ENCODE assay signal across 24 cellular contexts in genomic region chr2:143158098-143158497, GRCh38. TPM values are rescaled to one million over a fixed set of nuclear protein-coding genes. Genes with fewer than 3 reads are reported as not detected.
DNase-seq lines count a peak whose midpoint lies in the region; ATAC-seq and TF ChIP-seq lines count a peak whose summit lies in the region.
"Had no signal": no experiment of that assay in that cellular context is flagged by ENCODE, and none has a peak within 500 bp of the region (broad histone marks: within the 10 kb centered on the region; RNA-seq: fewer than 3 reads in every experiment).

No MANE protein-coding gene starts in this region.

- H3K79me2 ChIP-seq in PC-3 (ENCODE audit: low read length), result no peaks in the 10 kb centered on the region

- TF ChIP-seq CTCF in CD4-positive, alpha-beta T cell (IDR thresholded peaks at IDR 0.05), result no peak
- TF ChIP-seq CTCF in PC-3 (conservative IDR thresholded peaks at IDR 0.05; ENCODE audit: low read depth, low read length) (no peak), WERI-Rb-1 (IDR thresholded peaks at IDR 0.05; ENCODE audit: low read depth, low read length) (no peak), tibial artery (IDR thresholded peaks at IDR 0.05) (no peak)

- no peak for ATAC-seq in CD4-positive, alpha-beta T cell (ENCODE audit: poor library complexity)
- ATAC-seq in PC-3, result peak; percentile 31; the same call in 1 of the 2 replicates
- ATAC-seq: HepG2, psoas muscle had no signal

- H2AFZ ChIP-seq in PC-3 (ENCODE audit: low read length), result no peak overlapping the region

- peaks cover 14 to 46% (median 32%) of the 10 kb centered on the region in 10 experiments for H3K4me1 ChIP-seq in BLaER1 treated with 17β-estradiol and CSF1 and Interleukin-3, amounts not matched to agents 10 nM and 100 nM
- H3K4me1 ChIP-seq in PC-3 (ENCODE audit: insufficient read depth, low read length) (no peaks in the 10 kb centered on the region), tibial artery (peaks cover 0 to 19% (median 0%) of the 10 kb centered on the region in 4 donors)
- H3K4me1 ChIP-seq: psoas muscle had no signal

- POLR2A ChIA-PET in CD4-positive, alpha-beta T cell (lab: Charles Lee), result interaction anchor here (0.7 to 4.1 kb wide), 5 partner anchors 8 to 100 kb away, joined by 3 to 22 read pairs (median 5); partner anchors contain the start of gene ARHGAP15
- POLR2A ChIA-PET in PC-3 (lab: Charles Lee; ENCODE audit: unreplicated experiment), result no interaction called here

- peak overlapping the region; percentile 22 to 76 (median 55); a peak in 16 of 22 replicates for H3K4me2 ChIP-seq in BLaER1 treated with 17β-estradiol and CSF1 and Interleukin-3, amounts not matched to agents 10 nM and 100 nM
- no peak overlapping the region for H3K4me2 ChIP-seq in PC-3 (ENCODE audit: low read length)

- H3K36me3 ChIP-seq in BLaER1 treated with 17β-estradiol and CSF1 and Interleukin-3, amounts not matched to agents 10 nM and 100 nM, result peaks cover 12 to 58% (median 37%) of the 10 kb centered on the region in 11 experiments; a peak in 18 of 22 replicates
- H3K36me3 ChIP-seq in PC-3 (ENCODE audit: low read depth, low read length) (no peaks in the 10 kb centered on the region), WERI-Rb-1 (no peaks in the 10 kb centered on the region), tibial artery (no peaks in the 10 kb centered on the region)

- H3K4me3 Mint-ChIP-seq in CD4-positive, alpha-beta T cell, result no peak overlapping the region
- H3K4me3 Mint-ChIP-seq in immature natural killer cell, result peak overlapping the region; percentile 6 to 54 (median 39)
- H3K4me3 Mint-ChIP-seq: activated naive CD4-positive, alpha-beta T cell treated with anti-CD3 and anti-CD28 coated beads, Interleukin-2, amount 10 ng/mL, durations not matched to agents 7 days and 5 days had no signal

- peaks cover 0 to 43% (median 10%) of the 10 kb centered on the region in 11 experiments; a peak in 9 of 22 replicates for H4K20me1 ChIP-seq in BLaER1 treated with 17β-estradiol and CSF1 and Interleukin-3, amounts not matched to agents 10 nM and 100 nM
- no peaks in the 10 kb centered on the region for H4K20me1 ChIP-seq in PC-3 (ENCODE audit: low read length)

- DNase-seq in CD4-positive, alpha-beta T cell, result no peak
- no peak for DNase-seq in PC-3
- DNase-seq in immature natural killer cell, result no peak
- no peak for DNase-seq in WERI-Rb-1
- no peak for DNase-seq in tibial artery
- no peak for DNase-seq in 8988T
- DNase-seq: activated naive CD4-positive, alpha-beta T cell treated with anti-CD3 and anti-CD28 coated beads, Interleukin-2, amount 10 ng/mL, durations not matched to agents 7 days and 5 days; aorta; COR-L47; dermis blood vessel endothelial cell; DMS79; H7; kidney glomerular epithelial cell; NCI-H1092 treated with DMSO at 0.1 percent for 48 hours; NCI-H1930; NCI-H526; psoas muscle; RPMI8226; stimulated activated CD4-positive, alpha-beta T cell treated with anti-CD3 and anti-CD28 coated beads, Interleukin-15, amount 100 ng/mL, for 24 hours; trophoblast cell had no signal

- H3F3A ChIP-seq in PC-3 (ENCODE audit: low read length, unreplicated experiment), result no peaks in the 10 kb centered on the region

- no peaks in the 10 kb centered on the region for H3K27me3 ChIP-seq in BLaER1 treated with 17β-estradiol and CSF1 and Interleukin-3, amounts not matched to agents 10 nM and 100 nM
- no peaks in the 10 kb centered on the region for H3K27me3 ChIP-seq in CD4-positive, alpha-beta T cell (ENCODE audit: control insufficient read depth, insufficient read depth, low read length)
- peaks cover 71% of the 10 kb centered on the region for H3K27me3 ChIP-seq in PC-3 (ENCODE audit: low read length)
- H3K27me3 ChIP-seq in WERI-Rb-1 (ENCODE audit: insufficient read depth, low read depth, severe bottlenecking), result no peaks in the 10 kb centered on the region
- no peaks in the 10 kb centered on the region for H3K27me3 ChIP-seq in tibial artery

- BruUV-seq in PC-3 (replicated peaks; lab: Mats Ljungman, UMichigan), result no TSS peak

- CTCF ChIA-PET in CD4-positive, alpha-beta T cell (lab: Charles Lee), result interaction anchor here (0.8 to 4.5 kb wide), 5 partner anchors 15 to 124 kb away, joined by 3 to 15 read pairs (median 8); no protein-coding TSS in a partner anchor
- CTCF ChIA-PET in PC-3 (lab: Charles Lee), result interaction anchor here (0.6 kb wide), 1 partner anchor 102 kb away, joined by 3 read pairs; no protein-coding TSS in a partner anchor

- no peaks in the 10 kb centered on the region for H3K27me3 Mint-ChIP-seq in CD4-positive, alpha-beta T cell
- H3K27me3 Mint-ChIP-seq in immature natural killer cell (ENCODE audit: low read depth in 3 of 3), result no peaks in the 10 kb centered on the region
- H3K27me3 Mint-ChIP-seq: activated naive CD4-positive, alpha-beta T cell treated with anti-CD3 and anti-CD28 coated beads, Interleukin-2, amount 10 ng/mL, durations not matched to agents 7 days and 5 days had no signal

- H3K27ac Mint-ChIP-seq in CD4-positive, alpha-beta T cell, result peak overlapping the region; percentile 84
- H3K27ac Mint-ChIP-seq in immature natural killer cell, result peak overlapping the region in 4 of 6 donors; percentile 12 to 68 (median 58)
- H3K27ac Mint-ChIP-seq: activated naive CD4-positive, alpha-beta T cell treated with anti-CD3 and anti-CD28 coated beads, Interleukin-2, amount 10 ng/mL, durations not matched to agents 7 days and 5 days had no signal

- no peak overlapping the region for H3K27ac ChIP-seq in BLaER1 treated with 17β-estradiol and CSF1 and Interleukin-3, amounts not matched to agents 10 nM and 100 nM
- H3K27ac ChIP-seq in CD4-positive, alpha-beta T cell (ENCODE audit: low read depth, low read length), result no peak overlapping the region
- no peak overlapping the region for H3K27ac ChIP-seq in PC-3 (ENCODE audit: low read length)
- no peak overlapping the region for H3K27ac ChIP-seq in WERI-Rb-1
- no peak overlapping the region for H3K27ac ChIP-seq in tibial artery
- H3K27ac ChIP-seq: psoas muscle had no signal

- intact Hi-C loops in CD4-positive, alpha-beta T cell (cut with DNase I, micrococcal nuclease), result no loop called here
- intact Hi-C loops in PC-3 (cut with micrococcal nuclease) (loop anchor here (5.0 kb wide), 1 partner anchor 46 kb away; no protein-coding TSS in a partner anchor), tibial artery (cut with DNase I; ENCODE audit: low total_unique reads) (no loop called here)

- H3K9me3 Mint-ChIP-seq in CD4-positive, alpha-beta T cell, result no peaks in the 10 kb centered on the region
- no peaks in the 10 kb centered on the region for H3K9me3 Mint-ChIP-seq in immature natural killer cell
- H3K9me3 Mint-ChIP-seq: activated naive CD4-positive, alpha-beta T cell treated with anti-CD3 and anti-CD28 coated beads, Interleukin-2, amount 10 ng/mL, durations not matched to agents 7 days and 5 days had no signal

- H3K9ac ChIP-seq in BLaER1 treated with 17β-estradiol and CSF1 and Interleukin-3, amounts not matched to agents 10 nM and 100 nM, result no peak overlapping the region
- H3K9ac ChIP-seq in PC-3 (ENCODE audit: low read length), result no peak overlapping the region

- H3K9me3 ChIP-seq in BLaER1 treated with 17β-estradiol and CSF1 and Interleukin-3, amounts not matched to agents 10 nM and 100 nM (replicated peaks in 1 of 11), result no peaks in the 10 kb centered on the region
- no peaks in the 10 kb centered on the region for H3K9me3 ChIP-seq in CD4-positive, alpha-beta T cell (ENCODE audit: control insufficient read depth, low read length)
- H3K9me3 ChIP-seq in PC-3 (ENCODE audit: low read length) (no peaks in the 10 kb centered on the region), WERI-Rb-1 (ENCODE audit: severe bottlenecking) (no peaks in the 10 kb centered on the region), tibial artery (no peaks in the 10 kb centered on the region)
- H3K9me3 ChIP-seq: psoas muscle had no signal

- H3K4me3 ChIP-seq in BLaER1 treated with 17β-estradiol and CSF1 and Interleukin-3, amounts not matched to agents 10 nM and 100 nM, result no peak overlapping the region
- H3K4me3 ChIP-seq in PC-3 (ENCODE audit: low read length), result no peak overlapping the region
- no peak overlapping the region for H3K4me3 ChIP-seq in WERI-Rb-1 (ENCODE audit: low read depth, low read length)
- H3K4me3 ChIP-seq in tibial artery, result no peak overlapping the region
- H3K4me3 ChIP-seq: lung, psoas muscle had no signal

- no peaks in the 10 kb centered on the region for H3K9me2 ChIP-seq in PC-3 (replicated peaks; ENCODE audit: low read length)

- H3K36me3 Mint-ChIP-seq in CD4-positive, alpha-beta T cell (ENCODE audit: low read depth), result peaks cover 71% of the 10 kb centered on the region
- H3K36me3 Mint-ChIP-seq in immature natural killer cell, result peaks cover 0 to 4% (median 4%) of the 10 kb centered on the region in 3 donors

- peaks cover 96% of the 10 kb centered on the region for H3K4me1 Mint-ChIP-seq in CD4-positive, alpha-beta T cell (ENCODE audit: low read depth)
- H3K4me1 Mint-ChIP-seq in immature natural killer cell, result peaks cover 62 to 93% of the 10 kb centered on the region in 2 donors

RNA-seq across cellular contexts. Expression of gene ARHGAP15, which starts 28.9 kb away (rescaled TPM):
- total RNA-seq in CD4-positive, alpha-beta T cell, result 100 to 1,000 TPM; 158 to 165 TPM
- total RNA-seq in PC-3 (2014; rRNA removed), result not detected in 2 replicates
- 100 to 1,000 TPM; 107 to 168 (median 150) TPM for polyA plus RNA-seq in immature natural killer cell
- total RNA-seq: dermis blood vessel endothelial cell, endothelial cell of umbilical vein, H7, HepG2 had no signal
- polyA plus RNA-seq: endothelial cell of umbilical vein had no signal

Comparison
In these comparisons a context has a peak if more than half of its experiments do, and no peak if none do; other contexts are left out.
1. RNA of gene ARHGAP15, which starts 28.9 kb away (total RNA-seq): 158 to 165 TPM in CD4-positive, alpha-beta T cell; not detected in PC-3; every median in the first group is over 100 times any median in the second.